12 cellular contexts compared by ENCODE assay signal in genomic region chr11:110317516-110317932, GRCh38. TPM values are rescaled to one million over a fixed set of nuclear protein-coding genes. Genes with fewer than 3 reads are reported as not detected.
DNase-seq lines count a peak whose midpoint lies in the region; ATAC-seq, FAIRE-seq and TF ChIP-seq lines count a peak whose summit lies in the region.
"Had no signal": no experiment of that assay in that cellular context is flagged by ENCODE, and none has a peak within 500 bp of the region (broad histone marks: within the 10 kb centered on the region; RNA-seq: fewer than 3 reads in every experiment).

No MANE protein-coding gene starts in this region.

- H3K36me3 ChIP-seq in PC-3 (ENCODE audit: low read depth, low read length) = no peaks in the 10 kb centered on the region
- H3K36me3 ChIP-seq: lower lobe of right lung, tibial artery had no signal

- FAIRE-seq in A549 (lab: Jason Lieb, UNC) = no peak

- POLR2A ChIA-PET in A549 (lab: Yijun Ruan, JAX) = no interaction called here
- POLR2A ChIA-PET in PC-3 (lab: Charles Lee; ENCODE audit: unreplicated experiment) = no interaction called here

- H3K4me3 ChIP-seq in A549 = no peak overlapping the region
- H3K4me3 ChIP-seq in PC-3 (ENCODE audit: low read length) = no peak overlapping the region
- H3K4me3 ChIP-seq: lower lobe of right lung, tibial artery had no signal

- no peaks in the 10 kb centered on the region for H3F3A ChIP-seq in PC-3 (ENCODE audit: low read length, unreplicated experiment)

- no peak overlapping the region for H2AFZ ChIP-seq in PC-3 (ENCODE audit: low read length)

- H3K27me3 ChIP-seq in PC-3 (ENCODE audit: low read length) = no peaks in the 10 kb centered on the region
- H3K27me3 ChIP-seq: tibial artery had no signal

- no peak for TF ChIP-seq POLR2A in A549 (IDR thresholded peaks at IDR 0.05; ENCODE audit: low read length)

- H3K9me3 ChIP-seq in A549 (no peaks in the 10 kb centered on the region), PC-3 (ENCODE audit: low read length) (no peaks in the 10 kb centered on the region)
- H3K9me3 ChIP-seq: lower lobe of right lung, tibial artery had no signal

- H3K9ac ChIP-seq in PC-3 (ENCODE audit: low read length) = no peak overlapping the region

- TF ChIP-seq RAD21 in A549 (conservative IDR thresholded peaks at IDR 0.05 in 1 of 2, IDR thresholded peaks at IDR 0.05 in 1 of 2) = no peak

- peaks cover 39% of the 10 kb centered on the region for H3K4me1 ChIP-seq in A549
- H3K4me1 ChIP-seq in PC-3 (ENCODE audit: insufficient read depth, low read length) = peaks cover 13% of the 10 kb centered on the region
- H3K4me1 ChIP-seq: tibial artery had no signal

- CTCF ChIA-PET in A549 (lab: Yijun Ruan, JAX) = interaction anchor here (1.5 kb wide), 1 partner anchor 40 kb away, joined by 3 read pairs; no protein-coding TSS in a partner anchor
- CTCF ChIA-PET in PC-3 (lab: Charles Lee) = no interaction called here

- no peaks in the 10 kb centered on the region for H3K79me2 ChIP-seq in PC-3 (ENCODE audit: low read length)

- TF ChIP-seq CTCF in A549 (IDR thresholded peaks at IDR 0.05) (no peak), PC-3 (conservative IDR thresholded peaks at IDR 0.05; ENCODE audit: low read depth, low read length) (no peak)

- no TSS peak for BruUV-seq in PC-3 (replicated peaks; lab: Mats Ljungman, UMichigan)

- WGBS in A549 (ENCODE audit: missing lambda C conversion rate) = 47% methylated on average over 3 of the region's 3 CpGs

- H3K27ac ChIP-seq in A549 (peak overlapping the region; percentile 28 to 53; a peak in 2 of 6 replicates), PC-3 (ENCODE audit: low read length) (no peak overlapping the region)
- H3K27ac ChIP-seq: lower lobe of right lung, tibial artery had no signal

- ATAC-seq in A549 = no peak
- ATAC-seq in PC-3 = no peak
- no peak for ATAC-seq in HG03565 (IDR thresholded peaks at IDR 0.05; ENCODE audit: unreplicated experiment)
- no peak for ATAC-seq in GM18868 (IDR thresholded peaks at IDR 0.05; ENCODE audit: unreplicated experiment)
- no peak for ATAC-seq in GM21526 (IDR thresholded peaks at IDR 0.05; ENCODE audit: low FRiP score, unreplicated experiment)
- ATAC-seq: lower lobe of right lung had no signal

- H3K4me2 ChIP-seq in A549 (peak overlapping the region; percentile 35), PC-3 (ENCODE audit: low read length) (no peak overlapping the region)

- intact Hi-C loops in PC-3 (cut with micrococcal nuclease) = no loop called here

- DNase-seq in A549 (ENCODE audit: low read depth in 1 of 2, low spot score in 1 of 2) (no peak), NCI-H1048 (lab: John Stamatoyannopoulos, UW) (peak; percentile 76), PC-3 (peak; percentile 51), foreskin melanocyte (peak; percentile 95), SIG-M5 (lab: John Stamatoyannopoulos, UW) (no peak)
- DNase-seq: activated T-cell treated with anti-CD3 and anti-CD28 coated beads, Interleukin-2, amount 50 U/mL, for 1 hour; lower lobe of right lung; SW 1271; tibial artery had no signal

- TF ChIP-seq EP300 in A549 (IDR thresholded peaks at IDR 0.05) = no peak

- H3K9me2 ChIP-seq in PC-3 (replicated peaks; ENCODE audit: low read length) = no peaks in the 10 kb centered on the region

- no peaks in the 10 kb centered on the region for H4K20me1 ChIP-seq in PC-3 (ENCODE audit: low read length)

TF ChIP-seq in A549, 52 proteins besides CTCF, POLR2A, EP300 and RAD21:
- TF ChIP-seq CEBPB (IDR thresholded peaks at IDR 0.05) (peak; percentile 19 to 46; a peak in 2 of 4 replicates), NFE2L2 (conservative IDR thresholded peaks at IDR 0.05; ENCODE audit: low read length) (no peak)

RNA-seq across cellular contexts. Expression of gene RDX, which starts 21.1 kb away (rescaled TPM):
- 171 and 183 TPM in 2 replicates for polyA plus RNA-seq in A549 (2011; rRNA removed)
- 34.4 and 47.4 TPM in 2 replicates for polyA plus RNA-seq in A549 (2012; cell fraction: cytosol; rRNA removed)
- polyA plus RNA-seq in A549 (2012; cell fraction: nucleus; rRNA removed) = 18.4 and 25.5 TPM in 2 replicates
- 127 to 158 TPM (median 149 TPM) in 3 replicates for polyA plus RNA-seq in A549 (2017; fragmentation: RNase III; extraction: RNeasy Plus Mini Kit Qiagen cat#74134 plus additional on column Dnase treatment)
- 70.7 and 74.9 TPM in 2 replicates for polyA minus RNA-seq in A549 (2011; rRNA and poly(A)+ RNA removed)
- total RNA-seq in PC-3 (2014; rRNA removed) = 86.2 and 131 TPM in 2 replicates

Comparison
In these comparisons a context has a peak if more than half of its experiments do, and no peak if none do; other contexts are left out.
1. DNase-seq: peak in NCI-H1048 (single experiment), PC-3 (single experiment) and foreskin melanocyte (single experiment); none in A549 (0 of 2) and SIG-M5 (single experiment).